In the genomic region with DNA sequence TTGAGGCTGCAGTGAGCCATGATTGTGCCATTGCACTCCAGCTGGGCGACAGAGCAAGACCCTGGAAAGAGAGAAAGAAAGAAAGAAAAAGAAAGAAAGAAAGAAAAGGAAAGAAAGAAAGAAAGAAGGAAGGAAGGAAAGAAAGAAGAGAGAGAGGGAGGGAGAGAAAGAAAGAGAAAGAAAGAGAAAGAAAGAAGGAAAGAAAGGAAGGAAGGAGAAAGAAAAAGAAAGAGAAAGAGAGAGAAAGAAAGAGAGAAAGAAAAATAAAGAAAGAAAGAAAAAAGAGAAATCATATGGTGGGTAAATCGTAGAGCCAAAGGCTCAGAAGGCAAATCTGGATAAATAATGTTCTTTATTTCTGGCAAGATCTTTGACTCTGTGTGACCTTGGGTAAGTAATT, we compare ENCODE assay signal across 21 cellular contexts. TPM values are rescaled to one million over a fixed set of nuclear protein-coding genes. Genes with fewer than 3 reads are reported as not detected.
DNase-seq lines count a peak whose midpoint lies in the region; ATAC-seq, FAIRE-seq and TF ChIP-seq lines count a peak whose summit lies in the region.
"Had no signal": no experiment of that assay in that cellular context is flagged by ENCODE, and none has a peak within 500 bp of the region (broad histone marks: within the 10 kb centered on the region; RNA-seq: fewer than 3 reads in every experiment).

No MANE protein-coding gene starts in this region.

- H4K20me1 ChIP-seq in HepG2 (ENCODE audit: insufficient read depth, low read length) = no peaks in the 10 kb centered on the region; the same call in 1 of the 2 replicates

- ATAC-seq in HepG2 (no peak), right lobe of liver (no peak)
- no peak for ATAC-seq in activated naive CD8-positive, alpha-beta T cell treated with anti-CD3 and anti-CD28 coated beads, Interleukin-2, amount 50 U/mL, for 24 hours
- ATAC-seq in stimulated activated naive CD8-positive, alpha-beta T cell treated with anti-CD3 and anti-CD28 coated beads, Interleukin-15, Interleukin-2, amounts not matched to agents 100 U/mL and 50 U/mL, for 24 hours = no peak
- ATAC-seq: CD8-positive, alpha-beta T cell had no signal

- TF ChIP-seq POLR2A in HepG2 (IDR thresholded peaks at IDR 0.05; ENCODE audit: insufficient read depth in 1 of 2, low read depth in 2 of 2, low read length in 2 of 2) = no peak
- TF ChIP-seq POLR2A in right lobe of liver (IDR thresholded peaks at IDR 0.05) = no peak

- no peak for TF ChIP-seq CTCF in HepG2 (CRISPR knock-in tag; IDR thresholded peaks at IDR 0.05)
- no peak for TF ChIP-seq CTCF in right lobe of liver (IDR thresholded peaks at IDR 0.05)
- no peak for TF ChIP-seq CTCF in HEK293 (tag by site-specific recombination; IDR thresholded peaks at IDR 0.05)
- no peak for TF ChIP-seq CTCF in chondrocyte (IDR thresholded peaks at IDR 0.05)

- peaks cover 2% of the 10 kb centered on the region for H3K36me3 Mint-ChIP-seq in chondrocyte (ENCODE audit: low read depth)
- H3K36me3 Mint-ChIP-seq in activated naive CD8-positive, alpha-beta T cell treated with anti-CD3 and anti-CD28 coated beads, Interleukin-2, amount 50 U/mL, for 24 hours (ENCODE audit: low read depth) = no peaks in the 10 kb centered on the region
- H3K36me3 Mint-ChIP-seq: CD8-positive, alpha-beta T cell had no signal

- H3K4me1 ChIP-seq in HepG2 (ENCODE audit: insufficient read depth, low read length) = no peaks in the 10 kb centered on the region
- no peaks in the 10 kb centered on the region for H3K4me1 ChIP-seq in right lobe of liver
- no peaks in the 10 kb centered on the region for H3K4me1 ChIP-seq in HEK293 (ENCODE audit: control insufficient read depth, insufficient read depth, low read length)
- H3K4me1 ChIP-seq: Caco-2 had no signal

- 2% methylated on average over 2 of the region's 2 CpGs for WGBS in HepG2 (ENCODE audit: low lambda C conversion rate)
- 54% methylated on average over 2 of the region's 2 CpGs for WGBS in right lobe of liver (ENCODE audit: insufficient coverage, low coverage, low lambda C conversion rate, missing lambda C conversion rate)

- no peaks in the 10 kb centered on the region for H3K9me3 Mint-ChIP-seq in chondrocyte (ENCODE audit: low read depth)
- H3K9me3 Mint-ChIP-seq in activated naive CD8-positive, alpha-beta T cell treated with anti-CD3 and anti-CD28 coated beads, Interleukin-2, amount 50 U/mL, for 24 hours = no peaks in the 10 kb centered on the region
- H3K9me3 Mint-ChIP-seq: CD4-positive, alpha-beta T cell; CD8-positive, alpha-beta T cell had no signal

- no peak overlapping the region for H3K4me3 Mint-ChIP-seq in chondrocyte (ENCODE audit: unreplicated experiment)
- no peak overlapping the region for H3K4me3 Mint-ChIP-seq in activated naive CD8-positive, alpha-beta T cell treated with anti-CD3 and anti-CD28 coated beads, Interleukin-2, amount 50 U/mL, for 24 hours
- H3K4me3 Mint-ChIP-seq: CD4-positive, alpha-beta T cell; CD8-positive, alpha-beta T cell had no signal

- no peaks in the 10 kb centered on the region for H3K4me1 Mint-ChIP-seq in chondrocyte (ENCODE audit: low read depth)
- no peaks in the 10 kb centered on the region for H3K4me1 Mint-ChIP-seq in activated naive CD8-positive, alpha-beta T cell treated with anti-CD3 and anti-CD28 coated beads, Interleukin-2, amount 50 U/mL, for 24 hours

- FAIRE-seq in HepG2 (lab: Jason Lieb, UNC) = no peak
- FAIRE-seq: A204.1, D721Med, G401.6, GM12891, GM19239 had no signal

- intact Hi-C loops in HepG2 (cut with micrococcal nuclease; ENCODE audit: unreplicated experiment) (no loop called here), right lobe of liver (cut with DNase I) (loop anchor here in 1 of 2 donors (10.0 kb wide), 1 partner anchor 147 kb away; a partner anchor contains a TSS)

- in situ Hi-C loops in HepG2 (cut with HindIII; ENCODE audit: extremely low pct_ligation_motif_present, low pct_unique_long_range_greater_than_20kb) = loop anchor here (10.0 kb wide), 1 partner anchor 147 kb away; a partner anchor contains a TSS

- H3K27me3 ChIP-seq in HepG2 (ENCODE audit: control insufficient read depth in 1 of 2, insufficient read depth in 2 of 2, low read length in 2 of 2) = peaks cover 10 to 54% of the 10 kb centered on the region in 2 experiments; a peak in 4 of 5 replicates
- H3K27me3 ChIP-seq in right lobe of liver = peaks cover 0 to 12% of the 10 kb centered on the region in 2 donors

- H3K4me3 ChIP-seq in HepG2 (replicated peaks in 1 of 3; ENCODE audit: insufficient read depth in 1 of 3, low read depth in 2 of 3, low read length in 3 of 3) (no peak overlapping the region), right lobe of liver (no peak overlapping the region), HEK293 (ENCODE audit: low read depth, low read length) (no peak overlapping the region)
- H3K4me3 ChIP-seq: BLaER1 treated with 17β-estradiol and CSF1 and Interleukin-3, amounts not matched to agents 10 nM and 100 nM had no signal

- no peak for TF ChIP-seq EP300 in HepG2 (IDR thresholded peaks at IDR 0.05; ENCODE audit: low read depth in 2 of 2, low read length in 2 of 2)
- TF ChIP-seq EP300 in HepG2 (CRISPR knock-in tag; IDR thresholded peaks at IDR 0.05; ENCODE audit: borderline replicate concordance) = no peak

- no peak for TF ChIP-seq RAD21 in HepG2 (CRISPR knock-in tag; IDR thresholded peaks at IDR 0.05)

- no peaks in the 10 kb centered on the region for H3K79me2 ChIP-seq in HepG2 (ENCODE audit: insufficient read depth, low read length)

- POLR2A ChIA-PET in HepG2 (lab: Yijun Ruan, JAX) = no interaction called here
- POLR2A ChIA-PET in HEK293 (lab: Yijun Ruan, JAX) = no interaction called here

- H3K27ac Mint-ChIP-seq in chondrocyte (ENCODE audit: unreplicated experiment) = peak overlapping the region; percentile 57
- no peak overlapping the region for H3K27ac Mint-ChIP-seq in activated naive CD8-positive, alpha-beta T cell treated with anti-CD3 and anti-CD28 coated beads, Interleukin-2, amount 50 U/mL, for 24 hours
- H3K27ac Mint-ChIP-seq: CD4-positive, alpha-beta T cell; CD8-positive, alpha-beta T cell had no signal

- H3K27ac ChIP-seq in HepG2 (ENCODE audit: extremely low read length, insufficient read depth, low read length) (no peak overlapping the region), right lobe of liver (no peak overlapping the region), HEK293 (ENCODE audit: extremely low read depth, low read depth, low read length) (no peak overlapping the region)
- H3K27ac ChIP-seq: BLaER1 treated with 17β-estradiol and CSF1 and Interleukin-3, amounts not matched to agents 10 nM and 100 nM; C4-2B had no signal

- H3K4me2 ChIP-seq in HepG2 (ENCODE audit: low read depth, low read length) = no peak overlapping the region
- H3K4me2 ChIP-seq: BLaER1 treated with 17β-estradiol and CSF1 and Interleukin-3, amounts not matched to agents 10 nM and 100 nM had no signal

- H3K36me3 ChIP-seq in HepG2 (replicated peaks in 1 of 2; ENCODE audit: control insufficient read depth in 1 of 2, insufficient read depth in 2 of 2, low read length in 2 of 2) (no peaks in the 10 kb centered on the region), right lobe of liver (no peaks in the 10 kb centered on the region), HEK293 (ENCODE audit: control insufficient read depth in 2 of 2, insufficient read depth in 1 of 2, low read length in 2 of 2) (no peaks in the 10 kb centered on the region)
- H3K36me3 ChIP-seq: BLaER1 treated with 17β-estradiol and CSF1 and Interleukin-3, amounts not matched to agents 10 nM and 100 nM had no signal

- H2AFZ ChIP-seq in HepG2 (ENCODE audit: low read length) = no peak overlapping the region

- no peak overlapping the region for H3K9ac ChIP-seq in HepG2 (ENCODE audit: insufficient read depth, low read depth, low read length)
- H3K9ac ChIP-seq: BLaER1 treated with 17β-estradiol and CSF1 and Interleukin-3, amounts not matched to agents 10 nM and 100 nM had no signal

- BruUV-seq in HepG2 (replicated peaks; lab: Mats Ljungman, UMichigan) = no TSS peak

- peaks cover 75% of the 10 kb centered on the region for H3K27me3 Mint-ChIP-seq in chondrocyte (ENCODE audit: low read depth)
- H3K27me3 Mint-ChIP-seq in activated naive CD8-positive, alpha-beta T cell treated with anti-CD3 and anti-CD28 coated beads, Interleukin-2, amount 50 U/mL, for 24 hours = peaks cover 49% of the 10 kb centered on the region

- H3K9me3 ChIP-seq in HepG2 (ENCODE audit: low read length) (no peaks in the 10 kb centered on the region), right lobe of liver (no peaks in the 10 kb centered on the region), HEK293 (ENCODE audit: control insufficient read depth, insufficient read depth, low read depth, low read length) (no peaks in the 10 kb centered on the region)
- H3K9me3 ChIP-seq: BLaER1 treated with 17β-estradiol and CSF1 and Interleukin-3, amounts not matched to agents 10 nM and 100 nM had no signal

- no peak for DNase-seq in HepG2 (ENCODE audit: low spot score)
- no peak for DNase-seq in right lobe of liver
- no peak for DNase-seq in chondrocyte (ENCODE audit: low spot score)
- DNase-seq in activated naive CD8-positive, alpha-beta T cell treated with anti-CD3 and anti-CD28 coated beads, Interleukin-2, amount 50 U/mL, for 24 hours = no peak
- DNase-seq in stimulated activated naive CD8-positive, alpha-beta T cell treated with anti-CD3 and anti-CD28 coated beads, Interleukin-15, Interleukin-2, amounts not matched to agents 100 U/mL and 50 U/mL, for 24 hours = no peak
- DNase-seq: 8988T; ACHN; Caco-2; Calu3; CD4-positive, alpha-beta T cell; CD8-positive, alpha-beta T cell; DMS79 treated with DMSO at 0.1 percent for 48 hours; GF-D8 had no signal

- CTCF ChIA-PET in HepG2 (lab: Yijun Ruan, JAX; ENCODE audit: low intra/inter-chr PET ratio, low total read pairs) = no interaction called here
- CTCF ChIA-PET in HEK293 (lab: Yijun Ruan, JAX) = interaction anchor here (1.1 to 1.5 kb wide), 3 partner anchors 15 to 178 kb away, joined by 3 to 5 read pairs (median 5); no protein-coding TSS in a partner anchor

RNA-seq across cellular contexts. Expression of a gene that starts 53.4 kb away (rescaled TPM):
- total RNA-seq in HepG2 (2016; rRNA removed; fragmentation: Illumina TruSeq; extraction: Trizol) = 2.2 and 4.6 TPM in 2 replicates
- 1.6 and 2.0 TPM in 2 replicates for total RNA-seq in HepG2 (2016; cell fraction: cytosol; rRNA removed; fragmentation: Illumina TruSeq; extraction: Trizol; ENCODE audit: low read depth)
- 2.5 and 4.5 TPM in 2 replicates for total RNA-seq in HepG2 (2016; cell fraction: insoluble cytoplasmic fraction; rRNA removed; fragmentation: Illumina TruSeq; extraction: Trizol)
- 2.7 and 3.4 TPM in 2 replicates for total RNA-seq in HepG2 (2016; cell fraction: membrane; rRNA removed; fragmentation: Illumina TruSeq; extraction: Trizol)
- total RNA-seq in HepG2 (2016; cell fraction: nucleus; rRNA removed; fragmentation: Illumina TruSeq; extraction: Trizol) = 4.5 and 5.3 TPM in 2 replicates
- 13.4 TPM in 2 replicates for polyA plus RNA-seq in HepG2 (2011; rRNA removed)
- 10.3 and 14.5 TPM in 2 replicates for polyA plus RNA-seq in HepG2 (2011; cell fraction: cytosol; rRNA removed)
- polyA plus RNA-seq in HepG2 (2011; cell fraction: nucleus; rRNA removed) = 11.5 and 13.3 TPM in 2 replicates
- polyA plus RNA-seq in HepG2 (2012) = 5.5 and 6.2 TPM in 2 replicates
- 1.8 and 2.2 TPM in 2 replicates for polyA plus RNA-seq in HepG2 (2016; cell fraction: cytosol; fragmentation: Illumina TruSeq; extraction: Trizol; ENCODE audit: low read depth)
- 2.2 and 2.6 TPM in 2 replicates for polyA plus RNA-seq in HepG2 (2016; cell fraction: insoluble cytoplasmic fraction; fragmentation: Illumina TruSeq; extraction: Trizol; ENCODE audit: low read depth)
- polyA plus RNA-seq in HepG2 (2016; cell fraction: membrane; fragmentation: Illumina TruSeq; extraction: Trizol; ENCODE audit: low read depth) = 1.6 and 2.6 TPM in 2 replicates
- polyA plus RNA-seq in HepG2 (2016; cell fraction: nucleus; fragmentation: Illumina TruSeq; extraction: Trizol; ENCODE audit: insufficient read depth, low read depth) = 7.9 and 9.2 TPM in 2 replicates
- polyA minus RNA-seq in HepG2 (2011; rRNA and poly(A)+ RNA removed; ENCODE audit: low replicate concordance) = 0.70 and 6.5 TPM in 2 replicates
- 3.3 and 4.0 TPM in 2 replicates for polyA minus RNA-seq in HepG2 (2011; cell fraction: cytosol; rRNA and poly(A)+ RNA removed)
- polyA minus RNA-seq in HepG2 (2011; cell fraction: nucleus; rRNA and poly(A)+ RNA removed) = 4.8 and 5.8 TPM in 2 replicates
- total RNA-seq in right lobe of liver = 10 to 100 TPM in 2 of 6 experiments, 1 to 10 TPM in 4; 8.8 to 11.7 (median 9.4) TPM
- total RNA-seq in chondrocyte = 2.4 to 2.5 TPM in 2 of 3 replicates, not detected in the other
- total RNA-seq: Caco-2 had no signal
